Comparison of ENCODE assay signal across 9 cellular contexts in genomic region chrX:154548028-154548316, GRCh38. TPM values are rescaled to one million over a fixed set of nuclear protein-coding genes. Genes with fewer than 3 reads are reported as not detected.
A peak's percentile ranks its signal among the peaks of the same experiment; 100 is the strongest.
DNase-seq lines count a peak whose midpoint lies in the region; ATAC-seq and TF ChIP-seq lines count a peak whose summit lies in the region.
"Had no signal": no experiment of that assay in that cellular context is flagged by ENCODE, and none has a peak within 500 bp of the region (broad histone marks: within the 10 kb centered on the region; RNA-seq: fewer than 3 reads in every experiment).

No MANE protein-coding gene starts in this region.

- H3K4me3 Mint-ChIP-seq in GM23338: peak overlapping the region; percentile 89

- peak overlapping the region; percentile 98 for H3K9ac ChIP-seq in SU-DHL-6 (ENCODE audit: low read length)

- no peak overlapping the region for H2AFZ ChIP-seq in GM23338
- no peak overlapping the region for H2AFZ ChIP-seq in SU-DHL-6 (ENCODE audit: low read depth, low read length, severe bottlenecking)

- TF ChIP-seq POLR2A in sigmoid colon (IDR thresholded peaks at IDR 0.05): no peak

- peaks cover 9% of the 10 kb centered on the region for H3K27me3 Mint-ChIP-seq in GM23338 (ENCODE audit: insufficient read depth, low read depth, poor library complexity)

- H3K36me3 ChIP-seq in GM23338 (ENCODE audit: insufficient read depth) (no peaks in the 10 kb centered on the region), SU-DHL-6 (ENCODE audit: low read length) (no peaks in the 10 kb centered on the region), sigmoid colon (peaks cover 0 to under 1% (median 0%) of the 10 kb centered on the region in 4 donors)

- intact Hi-C loops in sigmoid colon (cut with DNase I): no loop called here
- intact Hi-C loops in posterior vena cava (cut with DNase I): no loop called here

- H3K9me3 Mint-ChIP-seq in GM23338: no peaks in the 10 kb centered on the region

- no peak for TF ChIP-seq EP300 in sigmoid colon (IDR thresholded peaks at IDR 0.05)

- H3K79me2 ChIP-seq in GM23338 (replicated peaks; ENCODE audit: insufficient read depth) (peaks cover 31% of the 10 kb centered on the region), SU-DHL-6 (ENCODE audit: insufficient read depth, low read length) (peaks cover 43% of the 10 kb centered on the region)

- H3K27ac ChIP-seq in GM23338 (ENCODE audit: low read depth) (peak overlapping the region; percentile 88), SU-DHL-6 (ENCODE audit: low read depth, low read length) (peak overlapping the region; percentile 98), sigmoid colon (peak overlapping the region; percentile 82 to 87 (median 84))

- H3K36me3 Mint-ChIP-seq in GM23338 (ENCODE audit: low read depth): peaks cover 18% of the 10 kb centered on the region

- peaks cover 10% of the 10 kb centered on the region for H3K4me1 Mint-ChIP-seq in GM23338

- H3K4me2 ChIP-seq in GM23338 (peak overlapping the region; percentile 91), SU-DHL-6 (ENCODE audit: low read depth, low read length, poor library complexity, severe bottlenecking) (peak overlapping the region; percentile 91)

- H3K4me3 ChIP-seq in GM23338 (peak overlapping the region; percentile 85), SU-DHL-6 (ENCODE audit: insufficient read depth, low read length, poor library complexity, severe bottlenecking) (peak overlapping the region; percentile 95), fibroblast of pulmonary artery (replicated peaks; ENCODE audit: low read depth, low read length) (peak overlapping the region; percentile 78), sigmoid colon (peak overlapping the region; percentile 55 to 64 (median 63))

- WGBS in sigmoid colon, 2 donors: 0% methylated on average over 9 of the region's 9 CpGs

- H3K27ac Mint-ChIP-seq in GM23338: peak overlapping the region; percentile 96

- in situ Hi-C loops in KBM-7 (cut with MboI; ENCODE audit: low pct_unique_long_range_greater_than_20kb, low sequenced_read_pairs): no loop called here

- H3K27me3 ChIP-seq in GM23338 (ENCODE audit: insufficient read depth) (no peaks in the 10 kb centered on the region), SU-DHL-6 (ENCODE audit: low read length) (no peaks in the 10 kb centered on the region), sigmoid colon (no peaks in the 10 kb centered on the region)

- TF ChIP-seq CTCF in GM23338 (conservative IDR thresholded peaks at IDR 0.05; ENCODE audit: low read depth in 2 of 2) (no peak), SU-DHL-6 (IDR thresholded peaks at IDR 0.05; ENCODE audit: insufficient read depth, low read length, poor library complexity, severe bottlenecking) (no peak), fibroblast of pulmonary artery (IDR thresholded peaks at IDR 0.05; ENCODE audit: low read length, missing control alignments) (no peak), sigmoid colon (IDR thresholded peaks at IDR 0.05) (no peak)

- H3F3A ChIP-seq in GM23338 (replicated peaks; ENCODE audit: low read depth): 0 out of 2 replicates have a peak, but pooled peaks cover 2% of the 10 kb centered on the region
- H3F3A ChIP-seq in SU-DHL-6 (ENCODE audit: insufficient read depth): peaks cover 8% of the 10 kb centered on the region; the same call in 1 of the 2 replicates

- no peaks in the 10 kb centered on the region for H3K9me2 ChIP-seq in GM23338 (ENCODE audit: insufficient read depth)
- H3K9me2 ChIP-seq in SU-DHL-6 (replicated peaks; ENCODE audit: insufficient read depth, low read length): no peaks in the 10 kb centered on the region

- H3K4me1 ChIP-seq in GM23338 (ENCODE audit: insufficient read depth) (no peaks in the 10 kb centered on the region), sigmoid colon (peaks cover 0 to 17% (median 11%) of the 10 kb centered on the region in 4 donors)

- H4K20me1 ChIP-seq in GM23338 (replicated peaks; ENCODE audit: insufficient read depth) (no peaks in the 10 kb centered on the region), SU-DHL-6 (ENCODE audit: low read depth, low read length) (no peaks in the 10 kb centered on the region)

- H3K9me3 ChIP-seq in SU-DHL-6 (ENCODE audit: insufficient read depth, low read length): no peaks in the 10 kb centered on the region
- H3K9me3 ChIP-seq in sigmoid colon: no peaks in the 10 kb centered on the region

- DNase-seq in GM23338 (ENCODE audit: low spot score): no peak
- peak; percentile 29 for DNase-seq in fibroblast of pulmonary artery (ENCODE audit: low read depth)
- DNase-seq in sigmoid colon: no peak
- no peak for DNase-seq in NCI-H2196 treated with DMSO at 0.1 percent for 48 hours (lab: John Stamatoyannopoulos, UW; ENCODE audit: unreplicated experiment)
- DNase-seq in midbrain (lab: John Stamatoyannopoulos, UW): no peak
- no peak for DNase-seq in KBM-7
- no peak for DNase-seq in posterior vena cava (ENCODE audit: low spot score)

- no peak for ATAC-seq in GM23338

TF ChIP-seq in GM23338, 12 proteins besides CTCF, POLR2A, EP300 and RAD21:
- TF ChIP-seq POLR2AphosphoS5 (IDR thresholded peaks at IDR 0.05; ENCODE audit: low read depth) (no peak), ZNF114 (CRISPR knock-in tag; IDR thresholded peaks at IDR 0.05) (no peak), EZH2 (IDR thresholded peaks at IDR 0.05; ENCODE audit: low read depth, unreplicated experiment) (no peak), STAT1 (IDR thresholded peaks at IDR 0.05; ENCODE audit: unreplicated experiment) (no peak)
TF ChIP-seq in GM23338: peak in this region for 0.

RNA-seq across cellular contexts. Expression of gene IKBKG, which starts 0.6 kb away (rescaled TPM):
- total RNA-seq in GM23338 (2014; rRNA removed; shearing (Covaris generic)): 13.5 and 14.9 TPM in 2 replicates
- polyA plus RNA-seq in GM23338 (2016; fragmentation: Nextera tagmentation; extraction: Ambion mirVana) (11.5 and 12.6 TPM in 2 replicates), sigmoid colon (10 to 100 TPM; 13.2 to 28.9 (median 17.8) TPM)
- total RNA-seq in sigmoid colon (10 to 100 TPM in 3 of 4 donors, 1 to 10 TPM in 1; 9.2 to 27.4 (median 13.3) TPM), posterior vena cava (10 to 100 TPM; 24.2 to 25.6 TPM)

RNA-seq across cellular contexts. Expression of gene G6PD, which starts 1.3 kb away (rescaled TPM):
- 66.2 and 66.7 TPM in 2 replicates for total RNA-seq in GM23338 (2014; rRNA removed; shearing (Covaris generic))
- 14.3 and 14.4 TPM in 2 replicates for polyA plus RNA-seq in GM23338 (2016; fragmentation: Nextera tagmentation; extraction: Ambion mirVana)
- 10 to 100 TPM; 15.0 to 32.1 (median 19.8) TPM for total RNA-seq in sigmoid colon
- 10 to 100 TPM in 2 of 3 donors, 1 to 10 TPM in 1; 9.0 to 34.6 (median 17.8) TPM for polyA plus RNA-seq in sigmoid colon
- total RNA-seq in posterior vena cava: 10 to 100 TPM; 51.9 to 55.4 TPM

RNA-seq across cellular contexts. Expression of gene FAM3A, which starts 31.9 kb away (rescaled TPM):
- 14.0 and 16.5 TPM in 2 replicates for total RNA-seq in GM23338 (2014; rRNA removed; shearing (Covaris generic))
- polyA plus RNA-seq in GM23338 (2016; fragmentation: Nextera tagmentation; extraction: Ambion mirVana) (11.8 and 12.0 TPM in 2 replicates), sigmoid colon (10 to 100 TPM; 49.7 to 64.9 (median 57.1) TPM)
- total RNA-seq in sigmoid colon (10 to 100 TPM; 30.7 to 49.0 (median 40.6) TPM), posterior vena cava (10 to 100 TPM; 26.1 to 28.6 TPM)

RNA-seq across cellular contexts. Expression of gene CTAG1A, which starts 37.0 kb away (rescaled TPM):
- not detected in 2 replicates for total RNA-seq in GM23338 (2014; rRNA removed; shearing (Covaris generic))
- not detected in 2 replicates for polyA plus RNA-seq in GM23338 (2016; fragmentation: Nextera tagmentation; extraction: Ambion mirVana)
- under 1 TPM in 1 of 4 donors, not detected in 3; 0.54 TPM for total RNA-seq in sigmoid colon
- not detected for polyA plus RNA-seq in sigmoid colon
- total RNA-seq in posterior vena cava: not detected
- total RNA-seq: M059J had no signal

RNA-seq across cellular contexts. Expression of gene SLC10A3, which starts 57.5 kb away (rescaled TPM):
- 9.5 and 17.6 TPM in 2 replicates for total RNA-seq in GM23338 (2014; rRNA removed; shearing (Covaris generic))
- polyA plus RNA-seq in GM23338 (2016; fragmentation: Nextera tagmentation; extraction: Ambion mirVana) (7.3 and 7.6 TPM in 2 replicates), sigmoid colon (10 to 100 TPM; 12.9 to 22.6 (median 18.0) TPM)
- total RNA-seq in sigmoid colon (10 to 100 TPM; 17.5 to 28.8 (median 20.7) TPM), posterior vena cava (10 to 100 TPM; 27.4 to 31.3 TPM)
